1 cellular context compared by ENCODE assay signal in the genomic region with DNA sequence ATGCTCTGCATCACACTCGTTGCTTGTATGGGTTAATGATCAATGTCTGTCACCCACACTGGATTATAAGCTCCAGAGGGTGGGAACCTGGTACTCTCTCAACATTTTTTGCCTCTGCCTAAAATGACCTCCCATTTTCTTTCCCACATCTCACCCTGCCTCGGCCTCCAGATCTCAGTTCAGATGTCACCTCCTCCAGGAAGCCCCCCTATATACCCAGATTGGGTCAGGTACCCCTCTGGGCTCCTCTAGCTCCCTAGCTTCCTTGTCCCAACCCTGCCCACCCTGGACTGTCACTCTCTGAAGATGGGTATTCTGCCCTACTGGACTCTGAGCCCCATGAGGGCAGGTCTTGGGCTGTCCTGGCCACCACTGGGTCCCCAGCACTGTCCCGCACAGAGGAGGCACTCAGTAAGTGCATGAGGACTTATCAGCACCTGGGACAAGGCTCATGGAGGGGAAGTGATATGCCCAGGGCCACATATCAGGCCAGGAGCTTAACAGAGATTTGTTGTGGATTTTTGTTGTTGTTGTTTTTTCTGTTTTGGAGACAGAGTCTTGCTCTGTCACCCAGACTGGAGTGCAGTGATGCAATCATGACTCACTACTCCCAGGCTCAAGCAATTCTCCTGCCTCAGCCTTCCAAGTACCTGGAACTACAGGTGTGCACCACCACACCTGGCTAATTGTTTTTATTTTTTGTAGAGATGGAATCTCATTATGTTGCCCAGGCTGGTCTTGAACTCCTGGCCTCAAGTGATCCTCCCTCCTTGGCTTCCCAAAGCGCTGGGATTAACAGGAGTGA.
TF ChIP-seq lines count a peak whose summit lies in the region.

No MANE protein-coding gene starts in this region.

TF ChIP-seq in WTC11, 78 proteins besides CTCF, POLR2A, EP300 and RAD21:
- no peak for TF ChIP-seq ATF2 (CRISPR knock-in tag; IDR thresholded peaks at IDR 0.05; ENCODE audit: borderline replicate concordance, low read depth)
- no peak for TF ChIP-seq ETV6 (CRISPR knock-in tag; IDR thresholded peaks at IDR 0.05)
- no peak for TF ChIP-seq ZNF263 (CRISPR knock-in tag; IDR thresholded peaks at IDR 0.05; ENCODE audit: low read depth)
- TF ChIP-seq GRHL2 (CRISPR knock-in tag; IDR thresholded peaks at IDR 0.05; ENCODE audit: insufficient replicate concordance, severe bottlenecking), result no peak
- TF ChIP-seq MAX (CRISPR knock-in tag; IDR thresholded peaks at IDR 0.05), result no peak
- no peak for TF ChIP-seq CBFB (CRISPR knock-in tag; IDR thresholded peaks at IDR 0.05; ENCODE audit: low read depth)
- no peak for TF ChIP-seq GTF2I (CRISPR knock-in tag; conservative IDR thresholded peaks at IDR 0.05)
- no peak for TF ChIP-seq MLX (CRISPR knock-in tag; IDR thresholded peaks at IDR 0.05)
- no peak for TF ChIP-seq KAT7 (CRISPR knock-in tag; IDR thresholded peaks at IDR 0.05; ENCODE audit: borderline replicate concordance)
- TF ChIP-seq E2F1 (CRISPR knock-in tag; IDR thresholded peaks at IDR 0.05), result no peak
- TF ChIP-seq, protein P1, sequence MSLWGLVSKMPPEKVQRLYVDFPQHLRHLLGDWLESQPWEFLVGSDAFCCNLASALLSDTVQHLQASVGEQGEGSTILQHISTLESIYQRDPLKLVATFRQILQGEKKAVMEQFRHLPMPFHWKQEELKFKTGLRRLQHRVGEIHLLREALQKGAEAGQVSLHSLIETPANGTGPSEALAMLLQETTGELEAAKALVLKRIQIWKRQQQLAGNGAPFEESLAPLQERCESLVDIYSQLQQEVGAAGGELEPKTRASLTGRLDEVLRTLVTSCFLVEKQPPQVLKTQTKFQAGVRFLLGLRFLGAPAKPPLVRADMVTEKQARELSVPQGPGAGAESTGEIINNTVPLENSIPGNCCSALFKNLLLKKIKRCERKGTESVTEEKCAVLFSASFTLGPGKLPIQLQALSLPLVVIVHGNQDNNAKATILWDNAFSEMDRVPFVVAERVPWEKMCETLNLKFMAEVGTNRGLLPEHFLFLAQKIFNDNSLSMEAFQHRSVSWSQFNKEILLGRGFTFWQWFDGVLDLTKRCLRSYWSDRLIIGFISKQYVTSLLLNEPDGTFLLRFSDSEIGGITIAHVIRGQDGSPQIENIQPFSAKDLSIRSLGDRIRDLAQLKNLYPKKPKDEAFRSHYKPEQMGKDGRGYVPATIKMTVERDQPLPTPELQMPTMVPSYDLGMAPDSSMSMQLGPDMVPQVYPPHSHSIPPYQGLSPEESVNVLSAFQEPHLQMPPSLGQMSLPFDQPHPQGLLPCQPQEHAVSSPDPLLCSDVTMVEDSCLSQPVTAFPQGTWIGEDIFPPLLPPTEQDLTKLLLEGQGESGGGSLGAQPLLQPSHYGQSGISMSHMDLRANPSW (CRISPR knock-in tag; conservative IDR thresholded peaks at IDR 0.05; ENCODE audit: low read depth), result no peak
- no peak for TF ChIP-seq JUN (CRISPR knock-in tag; IDR thresholded peaks at IDR 0.05)
